ENCODE assay signal across 30 cellular contexts in the genomic region with DNA sequence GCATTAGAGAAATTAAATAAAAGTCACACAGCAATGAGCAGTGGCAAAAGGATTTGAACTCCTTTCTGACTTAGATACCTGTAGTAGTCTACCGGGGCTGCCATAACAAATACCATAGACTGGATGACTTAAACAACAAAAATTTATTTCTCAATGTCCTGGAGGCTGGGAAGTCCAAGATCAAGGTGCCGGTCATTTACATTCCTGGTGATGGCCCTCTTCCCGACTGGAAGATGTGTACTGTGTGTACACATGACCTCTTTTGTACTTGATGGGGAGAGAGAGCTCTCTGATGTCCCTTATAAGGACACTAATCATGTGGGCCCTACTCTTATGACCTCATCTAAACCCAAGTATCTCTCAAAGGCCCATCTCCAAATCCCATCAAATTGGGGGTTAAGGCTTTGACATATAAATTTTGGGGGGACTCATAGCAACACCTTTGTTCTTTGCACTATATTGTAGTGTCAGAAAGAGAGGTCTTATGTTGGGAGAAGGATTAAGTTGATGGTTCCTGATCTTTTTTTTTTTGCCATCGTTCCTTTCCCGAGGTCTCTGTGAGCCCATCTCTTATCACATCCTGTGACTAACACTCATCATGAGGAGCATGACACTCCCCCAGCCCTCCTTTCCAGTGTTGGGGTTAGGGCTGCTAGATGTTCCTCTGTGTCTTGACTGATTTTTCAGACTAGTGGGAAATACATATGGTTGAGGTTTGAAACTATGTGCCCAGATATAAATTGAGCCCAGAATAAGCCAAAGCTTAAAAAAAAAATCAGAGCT.
DNase-seq lines count a peak whose midpoint lies in the region; ATAC-seq and TF ChIP-seq lines count a peak whose summit lies in the region.
"Had no signal": no experiment of that assay in that cellular context is flagged by ENCODE, and none has a peak within 500 bp of the region (broad histone marks: within the 10 kb centered on the region; RNA-seq: fewer than 3 reads in every experiment).

No MANE protein-coding gene starts in this region.

- ATAC-seq in stimulated activated memory B cell treated with anti-CD40 and anti-IgM and Interleukin-4, amounts not matched to agents 10 μg/mL and 1 μg/mL and 100 μg/mL, for 72 hours: no peak
- ATAC-seq in HG03432 (IDR thresholded peaks at IDR 0.05; ENCODE audit: unreplicated experiment): no peak
- ATAC-seq: esophagus mucosa, foreskin keratinocyte, pancreas, Right ventricle myocardium inferior had no signal

- H3K36me3 Mint-ChIP-seq in activated naive CD4-positive, alpha-beta T cell treated with anti-CD3 and anti-CD28 coated beads for 36 hours (ENCODE audit: low read depth): peaks cover 10% of the 10 kb centered on the region
- no peaks in the 10 kb centered on the region for H3K36me3 Mint-ChIP-seq in stimulated activated memory B cell treated with anti-CD40 and anti-IgM and Interleukin-4, amounts not matched to agents 10 μg/mL and 1 μg/mL and 100 μg/mL, for 72 hours
- H3K36me3 Mint-ChIP-seq: CD4-positive, CD25-positive, alpha-beta regulatory T cell had no signal

- no peak for TF ChIP-seq POLR2A in testis (IDR thresholded peaks at IDR 0.05)

- H3K27me3 ChIP-seq in testis: no peaks in the 10 kb centered on the region
- H3K27me3 ChIP-seq: foreskin keratinocyte, pancreas had no signal

- no peaks in the 10 kb centered on the region for H3K36me3 ChIP-seq in testis (ENCODE audit: low read depth, missing control alignments)
- H3K36me3 ChIP-seq: pancreas had no signal

- CTCF ChIA-PET in activated naive CD4-positive, alpha-beta T cell treated with anti-CD3 and anti-CD28 coated beads for 36 hours (lab: Charles Lee): no interaction called here

- H3K27ac ChIP-seq in cingulate gyrus (ENCODE audit: low read depth, low read length): peak overlapping the region; percentile 24
- no peak overlapping the region for H3K27ac ChIP-seq in testis
- H3K27ac ChIP-seq: coronary artery, foreskin keratinocyte, HL-60, pancreas, PC-9, skin epidermis had no signal

- no peaks in the 10 kb centered on the region for H3K27me3 Mint-ChIP-seq in activated naive CD4-positive, alpha-beta T cell treated with anti-CD3 and anti-CD28 coated beads for 36 hours (ENCODE audit: low read depth)
- no peaks in the 10 kb centered on the region for H3K27me3 Mint-ChIP-seq in stimulated activated memory B cell treated with anti-CD40 and anti-IgM and Interleukin-4, amounts not matched to agents 10 μg/mL and 1 μg/mL and 100 μg/mL, for 72 hours

- H3K4me1 ChIP-seq in testis: peaks cover 2% of the 10 kb centered on the region
- H3K4me1 ChIP-seq: foreskin keratinocyte, pancreas had no signal

- H3K9me3 Mint-ChIP-seq in activated naive CD4-positive, alpha-beta T cell treated with anti-CD3 and anti-CD28 coated beads for 36 hours: no peaks in the 10 kb centered on the region
- no peaks in the 10 kb centered on the region for H3K9me3 Mint-ChIP-seq in stimulated activated memory B cell treated with anti-CD40 and anti-IgM and Interleukin-4, amounts not matched to agents 10 μg/mL and 1 μg/mL and 100 μg/mL, for 72 hours
- H3K9me3 Mint-ChIP-seq: HFFc6, nephron progenitor cell had no signal

- intact Hi-C loops in activated naive CD4-positive, alpha-beta T cell treated with anti-CD3 and anti-CD28 coated beads for 36 hours (cut with micrococcal nuclease): no loop called here
- intact Hi-C loops in testis (cut with DNase I; ENCODE audit: low total_unique reads): no loop called here

- H3K9me3 ChIP-seq in testis: no peaks in the 10 kb centered on the region
- H3K9me3 ChIP-seq: pancreas had no signal

- no peak for DNase-seq in activated naive CD4-positive, alpha-beta T cell treated with anti-CD3 and anti-CD28 coated beads for 36 hours
- DNase-seq in activated naive CD4-positive, alpha-beta T cell treated with anti-CD3 and anti-CD28 coated beads, Interleukin-2, amount 50 U/mL, for 16 hours: no peak
- peak; percentile 52 for DNase-seq in NCI-H226
- DNase-seq in testis: no peak
- DNase-seq: activated naive CD4-positive, alpha-beta T cell treated with Interleukin-2 at 50 U/mL for 16 hours; activated T-cell treated with anti-CD3 and anti-CD28 coated beads, Interleukin-2, amount 50 U/mL, for 48 hours; CD4-positive, CD25-positive, alpha-beta regulatory T cell; DMS 273 treated with DMSO at 0.1 percent for 48 hours; effector memory CD4-positive, alpha-beta T cell; foreskin keratinocyte; GOT3; HFFc6; NCI-H146; NCI-H524; nephron progenitor cell; NK-92 treated with Interleukin-12 subunit alpha and Interleukin-12 subunit beta, amount 100 ng/mL, for 24 hours; pancreas; PC-9; retina; stimulated activated CD4-positive, alpha-beta T cell treated with anti-CD3 and anti-CD28 coated beads, Interleukin-1b, Interleukin-23, amount 100 ng/mL, for 48 hours; T-helper 9 cell had no signal

- no peak overlapping the region for H3K4me3 Mint-ChIP-seq in activated naive CD4-positive, alpha-beta T cell treated with anti-CD3 and anti-CD28 coated beads for 36 hours
- no peak overlapping the region for H3K4me3 Mint-ChIP-seq in stimulated activated memory B cell treated with anti-CD40 and anti-IgM and Interleukin-4, amounts not matched to agents 10 μg/mL and 1 μg/mL and 100 μg/mL, for 72 hours
- H3K4me3 Mint-ChIP-seq: CD4-positive, CD25-positive, alpha-beta regulatory T cell; HFFc6; nephron progenitor cell had no signal

- H3K4me3 ChIP-seq in testis: no peak overlapping the region
- H3K4me3 ChIP-seq: coronary artery, lung, pancreas, PC-9, skin epidermis had no signal

- no peak for TF ChIP-seq CTCF in testis (IDR thresholded peaks at IDR 0.05)

- H3K4me1 Mint-ChIP-seq in activated naive CD4-positive, alpha-beta T cell treated with anti-CD3 and anti-CD28 coated beads for 36 hours (ENCODE audit: low read depth): peaks cover 40% of the 10 kb centered on the region
- peaks cover 38% of the 10 kb centered on the region for H3K4me1 Mint-ChIP-seq in stimulated activated memory B cell treated with anti-CD40 and anti-IgM and Interleukin-4, amounts not matched to agents 10 μg/mL and 1 μg/mL and 100 μg/mL, for 72 hours

- H3K27ac Mint-ChIP-seq in activated naive CD4-positive, alpha-beta T cell treated with anti-CD3 and anti-CD28 coated beads for 36 hours: peak overlapping the region; percentile 25
- peak overlapping the region; percentile 33 for H3K27ac Mint-ChIP-seq in stimulated activated memory B cell treated with anti-CD40 and anti-IgM and Interleukin-4, amounts not matched to agents 10 μg/mL and 1 μg/mL and 100 μg/mL, for 72 hours
- H3K27ac Mint-ChIP-seq: HFFc6, nephron progenitor cell had no signal

- 80 to 81% methylated on average over 5 of the region's 5 CpGs for WGBS in testis, 2 donors
